Comparison of ENCODE assay signal across 1 cellular context in the genomic region with DNA sequence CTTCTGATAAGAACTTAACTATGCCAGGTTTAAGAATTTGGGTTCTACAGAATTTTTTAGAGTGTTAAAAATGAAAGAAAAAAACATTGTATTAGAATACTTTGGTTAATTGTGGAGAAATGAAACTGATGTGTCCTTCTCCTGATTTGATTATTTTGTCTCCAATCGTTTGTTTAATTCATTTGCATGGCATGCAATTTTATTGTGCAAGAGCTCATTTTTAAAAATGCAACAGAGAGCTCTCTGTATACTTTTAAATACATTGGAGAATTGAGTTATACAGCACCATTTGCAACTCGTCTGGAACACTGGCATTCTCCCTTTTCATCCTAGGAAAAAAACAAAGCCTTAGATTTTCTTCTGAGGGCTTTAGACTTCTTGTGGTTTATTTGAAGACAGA.
TF ChIP-seq lines count a peak whose summit lies in the region.

No MANE protein-coding gene starts in this region.

TF ChIP-seq in GM23338, 12 proteins besides CTCF, POLR2A, EP300 and RAD21:
- TF ChIP-seq, protein P1, sequence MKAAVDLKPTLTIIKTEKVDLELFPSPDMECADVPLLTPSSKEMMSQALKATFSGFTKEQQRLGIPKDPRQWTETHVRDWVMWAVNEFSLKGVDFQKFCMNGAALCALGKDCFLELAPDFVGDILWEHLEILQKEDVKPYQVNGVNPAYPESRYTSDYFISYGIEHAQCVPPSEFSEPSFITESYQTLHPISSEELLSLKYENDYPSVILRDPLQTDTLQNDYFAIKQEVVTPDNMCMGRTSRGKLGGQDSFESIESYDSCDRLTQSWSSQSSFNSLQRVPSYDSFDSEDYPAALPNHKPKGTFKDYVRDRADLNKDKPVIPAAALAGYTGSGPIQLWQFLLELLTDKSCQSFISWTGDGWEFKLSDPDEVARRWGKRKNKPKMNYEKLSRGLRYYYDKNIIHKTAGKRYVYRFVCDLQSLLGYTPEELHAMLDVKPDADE (IDR thresholded peaks at IDR 0.05): no peak
- no peak for TF ChIP-seq EZH2 (IDR thresholded peaks at IDR 0.05; ENCODE audit: low read depth, unreplicated experiment)
- TF ChIP-seq ZNF114 (CRISPR knock-in tag; IDR thresholded peaks at IDR 0.05): no peak
- TF ChIP-seq NANOG (IDR thresholded peaks at IDR 0.05; ENCODE audit: borderline replicate concordance): no peak
- TF ChIP-seq STAT1 (IDR thresholded peaks at IDR 0.05; ENCODE audit: unreplicated experiment): no peak
- TF ChIP-seq, protein P2, sequence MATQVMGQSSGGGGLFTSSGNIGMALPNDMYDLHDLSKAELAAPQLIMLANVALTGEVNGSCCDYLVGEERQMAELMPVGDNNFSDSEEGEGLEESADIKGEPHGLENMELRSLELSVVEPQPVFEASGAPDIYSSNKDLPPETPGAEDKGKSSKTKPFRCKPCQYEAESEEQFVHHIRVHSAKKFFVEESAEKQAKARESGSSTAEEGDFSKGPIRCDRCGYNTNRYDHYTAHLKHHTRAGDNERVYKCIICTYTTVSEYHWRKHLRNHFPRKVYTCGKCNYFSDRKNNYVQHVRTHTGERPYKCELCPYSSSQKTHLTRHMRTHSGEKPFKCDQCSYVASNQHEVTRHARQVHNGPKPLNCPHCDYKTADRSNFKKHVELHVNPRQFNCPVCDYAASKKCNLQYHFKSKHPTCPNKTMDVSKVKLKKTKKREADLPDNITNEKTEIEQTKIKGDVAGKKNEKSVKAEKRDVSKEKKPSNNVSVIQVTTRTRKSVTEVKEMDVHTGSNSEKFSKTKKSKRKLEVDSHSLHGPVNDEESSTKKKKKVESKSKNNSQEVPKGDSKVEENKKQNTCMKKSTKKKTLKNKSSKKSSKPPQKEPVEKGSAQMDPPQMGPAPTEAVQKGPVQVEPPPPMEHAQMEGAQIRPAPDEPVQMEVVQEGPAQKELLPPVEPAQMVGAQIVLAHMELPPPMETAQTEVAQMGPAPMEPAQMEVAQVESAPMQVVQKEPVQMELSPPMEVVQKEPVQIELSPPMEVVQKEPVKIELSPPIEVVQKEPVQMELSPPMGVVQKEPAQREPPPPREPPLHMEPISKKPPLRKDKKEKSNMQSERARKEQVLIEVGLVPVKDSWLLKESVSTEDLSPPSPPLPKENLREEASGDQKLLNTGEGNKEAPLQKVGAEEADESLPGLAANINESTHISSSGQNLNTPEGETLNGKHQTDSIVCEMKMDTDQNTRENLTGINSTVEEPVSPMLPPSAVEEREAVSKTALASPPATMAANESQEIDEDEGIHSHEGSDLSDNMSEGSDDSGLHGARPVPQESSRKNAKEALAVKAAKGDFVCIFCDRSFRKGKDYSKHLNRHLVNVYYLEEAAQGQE (IDR thresholded peaks at IDR 0.05; ENCODE audit: unreplicated experiment): no peak
- TF ChIP-seq, protein P3, sequence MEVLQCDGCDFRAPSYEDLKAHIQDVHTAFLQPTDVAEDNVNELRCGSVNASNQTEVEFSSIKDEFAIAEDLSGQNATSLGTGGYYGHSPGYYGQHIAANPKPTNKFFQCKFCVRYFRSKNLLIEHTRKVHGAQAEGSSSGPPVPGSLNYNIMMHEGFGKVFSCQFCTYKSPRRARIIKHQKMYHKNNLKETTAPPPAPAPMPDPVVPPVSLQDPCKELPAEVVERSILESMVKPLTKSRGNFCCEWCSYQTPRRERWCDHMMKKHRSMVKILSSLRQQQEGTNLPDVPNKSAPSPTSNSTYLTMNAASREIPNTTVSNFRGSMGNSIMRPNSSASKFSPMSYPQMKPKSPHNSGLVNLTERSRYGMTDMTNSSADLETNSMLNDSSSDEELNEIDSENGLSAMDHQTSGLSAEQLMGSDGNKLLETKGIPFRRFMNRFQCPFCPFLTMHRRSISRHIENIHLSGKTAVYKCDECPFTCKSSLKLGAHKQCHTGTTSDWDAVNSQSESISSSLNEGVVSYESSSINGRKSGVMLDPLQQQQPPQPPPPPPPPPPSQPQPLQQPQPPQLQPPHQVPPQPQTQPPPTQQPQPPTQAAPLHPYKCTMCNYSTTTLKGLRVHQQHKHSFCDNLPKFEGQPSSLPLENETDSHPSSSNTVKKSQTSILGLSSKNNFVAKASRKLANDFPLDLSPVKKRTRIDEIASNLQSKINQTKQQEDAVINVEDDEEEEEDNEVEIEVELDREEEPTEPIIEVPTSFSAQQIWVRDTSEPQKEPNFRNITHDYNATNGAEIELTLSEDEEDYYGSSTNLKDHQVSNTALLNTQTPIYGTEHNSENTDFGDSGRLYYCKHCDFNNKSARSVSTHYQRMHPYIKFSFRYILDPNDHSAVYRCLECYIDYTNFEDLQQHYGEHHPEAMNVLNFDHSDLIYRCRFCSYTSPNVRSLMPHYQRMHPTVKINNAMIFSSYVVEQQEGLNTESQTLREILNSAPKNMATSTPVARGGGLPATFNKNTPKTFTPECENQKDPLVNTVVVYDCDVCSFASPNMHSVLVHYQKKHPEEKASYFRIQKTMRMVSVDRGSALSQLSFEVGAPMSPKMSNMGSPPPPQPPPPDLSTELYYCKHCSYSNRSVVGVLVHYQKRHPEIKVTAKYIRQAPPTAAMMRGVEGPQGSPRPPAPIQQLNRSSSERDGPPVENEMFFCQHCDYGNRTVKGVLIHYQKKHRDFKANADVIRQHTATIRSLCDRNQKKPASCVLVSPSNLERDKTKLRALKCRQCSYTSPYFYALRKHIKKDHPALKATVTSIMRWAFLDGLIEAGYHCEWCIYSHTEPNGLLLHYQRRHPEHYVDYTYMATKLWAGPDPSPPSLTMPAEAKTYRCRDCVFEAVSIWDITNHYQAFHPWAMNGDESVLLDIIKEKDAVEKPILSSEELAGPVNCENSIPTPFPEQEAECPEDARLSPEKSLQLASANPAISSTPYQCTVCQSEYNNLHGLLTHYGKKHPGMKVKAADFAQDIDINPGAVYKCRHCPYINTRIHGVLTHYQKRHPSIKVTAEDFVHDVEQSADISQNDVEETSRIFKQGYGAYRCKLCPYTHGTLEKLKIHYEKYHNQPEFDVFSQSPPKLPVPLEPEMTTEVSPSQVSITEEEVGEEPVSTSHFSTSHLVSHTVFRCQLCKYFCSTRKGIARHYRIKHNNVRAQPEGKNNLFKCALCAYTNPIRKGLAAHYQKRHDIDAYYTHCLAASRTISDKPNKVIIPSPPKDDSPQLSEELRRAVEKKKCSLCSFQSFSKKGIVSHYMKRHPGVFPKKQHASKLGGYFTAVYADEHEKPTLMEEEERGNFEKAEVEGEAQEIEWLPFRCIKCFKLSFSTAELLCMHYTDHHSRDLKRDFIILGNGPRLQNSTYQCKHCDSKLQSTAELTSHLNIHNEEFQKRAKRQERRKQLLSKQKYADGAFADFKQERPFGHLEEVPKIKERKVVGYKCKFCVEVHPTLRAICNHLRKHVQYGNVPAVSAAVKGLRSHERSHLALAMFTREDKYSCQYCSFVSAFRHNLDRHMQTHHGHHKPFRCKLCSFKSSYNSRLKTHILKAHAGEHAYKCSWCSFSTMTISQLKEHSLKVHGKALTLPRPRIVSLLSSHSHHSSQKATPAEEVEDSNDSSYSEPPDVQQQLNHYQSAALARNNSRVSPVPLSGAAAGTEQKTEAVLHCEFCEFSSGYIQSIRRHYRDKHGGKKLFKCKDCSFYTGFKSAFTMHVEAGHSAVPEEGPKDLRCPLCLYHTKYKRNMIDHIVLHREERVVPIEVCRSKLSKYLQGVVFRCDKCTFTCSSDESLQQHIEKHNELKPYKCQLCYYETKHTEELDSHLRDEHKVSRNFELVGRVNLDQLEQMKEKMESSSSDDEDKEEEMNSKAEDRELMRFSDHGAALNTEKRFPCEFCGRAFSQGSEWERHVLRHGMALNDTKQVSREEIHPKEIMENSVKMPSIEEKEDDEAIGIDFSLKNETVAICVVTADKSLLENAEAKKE (CRISPR knock-in tag; IDR thresholded peaks at IDR 0.05): no peak
- TF ChIP-seq ZNF331 (CRISPR knock-in tag; IDR thresholded peaks at IDR 0.05; ENCODE audit: low read depth): no peak
- no peak for TF ChIP-seq POLR2AphosphoS5 (IDR thresholded peaks at IDR 0.05; ENCODE audit: low read depth)
- no peak for TF ChIP-seq CREB1 (CRISPR knock-in tag; IDR thresholded peaks at IDR 0.05; ENCODE audit: low read depth)
- TF ChIP-seq EZH2phosphoT487 (IDR thresholded peaks at IDR 0.05; ENCODE audit: unreplicated experiment): no peak
- no peak for TF ChIP-seq JUNB (IDR thresholded peaks at IDR 0.05; ENCODE audit: unreplicated experiment)
